Comparison of ENCODE assay signal across 1 cellular context in genomic region chr2:88764850-88765153, GRCh38.
TF ChIP-seq lines count a peak whose summit lies in the region.

No MANE protein-coding gene starts in this region.

TF ChIP-seq in GM23338, 12 proteins besides CTCF, POLR2A, EP300 and RAD21 (continued from another document):
- TF ChIP-seq ZNF462 (CRISPR knock-in tag; IDR thresholded peaks at IDR 0.05) (no peak), REST (IDR thresholded peaks at IDR 0.05; ENCODE audit: unreplicated experiment) (no peak), POLR2AphosphoS5 (IDR thresholded peaks at IDR 0.05; ENCODE audit: low read depth) (no peak), EZH2 (IDR thresholded peaks at IDR 0.05; ENCODE audit: low read depth, unreplicated experiment) (no peak), EZH2phosphoT487 (IDR thresholded peaks at IDR 0.05; ENCODE audit: unreplicated experiment) (no peak), ETS1 (IDR thresholded peaks at IDR 0.05) (no peak), JUNB (IDR thresholded peaks at IDR 0.05; ENCODE audit: unreplicated experiment) (no peak), CREB1 (CRISPR knock-in tag; IDR thresholded peaks at IDR 0.05; ENCODE audit: low read depth) (no peak), NANOG (IDR thresholded peaks at IDR 0.05; ENCODE audit: borderline replicate concordance) (no peak), STAT1 (IDR thresholded peaks at IDR 0.05; ENCODE audit: unreplicated experiment) (no peak)
